Comparison of ENCODE assay signal across 23 cellular contexts in genomic region chr5:67576112-67576511, GRCh38.
DNase-seq lines count a peak whose midpoint lies in the region; ATAC-seq, FAIRE-seq and TF ChIP-seq lines count a peak whose summit lies in the region.
"Had no signal": no experiment of that assay in that cellular context is flagged by ENCODE, and none has a peak within 500 bp of the region (broad histone marks: within the 10 kb centered on the region; RNA-seq: fewer than 3 reads in every experiment).

No MANE protein-coding gene starts in this region.

- POLR2A ChIA-PET in HepG2 (lab: Yijun Ruan, JAX), result no interaction called here

- no peaks in the 10 kb centered on the region for H4K20me1 ChIP-seq in HepG2 (ENCODE audit: insufficient read depth, low read length)
- H4K20me1 ChIP-seq: BLaER1 treated with 17β-estradiol and CSF1 and Interleukin-3, amounts not matched to agents 10 nM and 100 nM had no signal

- TF ChIP-seq POLR2A in HepG2 (IDR thresholded peaks at IDR 0.05; ENCODE audit: insufficient read depth in 1 of 2, low read depth in 2 of 2, low read length in 2 of 2), result no peak

- TF ChIP-seq EP300 in HepG2 (IDR thresholded peaks at IDR 0.05; ENCODE audit: low read depth in 2 of 2, low read length in 2 of 2) (no peak), HepG2 (CRISPR knock-in tag; IDR thresholded peaks at IDR 0.05; ENCODE audit: borderline replicate concordance) (no peak)

- no peak overlapping the region for H3K4me3 ChIP-seq in liver (ENCODE audit: low read depth in 1 of 3, low read length in 3 of 3)
- H3K4me3 ChIP-seq in HepG2 (replicated peaks in 1 of 3; ENCODE audit: insufficient read depth in 1 of 3, low read depth in 2 of 3, low read length in 3 of 3), result no peak overlapping the region
- H3K4me3 ChIP-seq in epithelial cell of esophagus (ENCODE audit: low read length), result no peak overlapping the region
- H3K4me3 ChIP-seq: A549; BLaER1 treated with 17β-estradiol and CSF1 and Interleukin-3, amounts not matched to agents 10 nM and 100 nM had no signal

- no peak for FAIRE-seq in HepG2 (lab: Jason Lieb, UNC)
- FAIRE-seq: A549, GM12891, GM18507 had no signal

- TF ChIP-seq CTCF in liver (IDR thresholded peaks at IDR 0.05; ENCODE audit: low read depth, low read length, missing input control), result no peak
- no peak for TF ChIP-seq CTCF in HepG2 (CRISPR knock-in tag; IDR thresholded peaks at IDR 0.05)
- no peak for TF ChIP-seq CTCF in epithelial cell of esophagus (IDR thresholded peaks at IDR 0.05; ENCODE audit: insufficient read depth, low read depth, low read length, missing control alignments)
- TF ChIP-seq CTCF in omental fat pad (IDR thresholded peaks at IDR 0.05), result no peak

- H3K4me1 ChIP-seq in liver (ENCODE audit: control insufficient read depth in 4 of 4, insufficient read depth in 4 of 4, low read length in 3 of 4) (peaks cover 0 to 4% (median 3%) of the 10 kb centered on the region in 4 donors), HepG2 (ENCODE audit: insufficient read depth, low read length) (no peaks in the 10 kb centered on the region)
- H3K4me1 ChIP-seq: A549, BE2C had no signal

- H3K36me3 ChIP-seq in liver (ENCODE audit: control insufficient read depth in 4 of 4, insufficient read depth in 3 of 4, low read depth in 1 of 4, low read length in 3 of 4) (no peaks in the 10 kb centered on the region), HepG2 (replicated peaks in 1 of 2; ENCODE audit: control insufficient read depth in 1 of 2, insufficient read depth in 2 of 2, low read length in 2 of 2) (no peaks in the 10 kb centered on the region)
- H3K36me3 ChIP-seq: BE2C; BLaER1 treated with 17β-estradiol and CSF1 and Interleukin-3, amounts not matched to agents 10 nM and 100 nM had no signal

- ATAC-seq in HepG2, result no peak
- peak; percentile 70 for ATAC-seq in left lobe of liver
- no peak for ATAC-seq in omental fat pad (ENCODE audit: low FRiP score)
- no peak for ATAC-seq in GM19023 (IDR thresholded peaks at IDR 0.05; ENCODE audit: unreplicated experiment)
- ATAC-seq: A549 had no signal

- peak in 1 of 2 donors; percentile 16 for TF ChIP-seq RAD21 in liver (IDR thresholded peaks at IDR 0.05)
- no peak for TF ChIP-seq RAD21 in HepG2 (CRISPR knock-in tag; IDR thresholded peaks at IDR 0.05)

- WGBS in liver, result 66% methylated on average over 2 of the region's 2 CpGs
- WGBS in HepG2 (ENCODE audit: low lambda C conversion rate), result 11% methylated on average over 2 of the region's 2 CpGs

- H3K79me2 ChIP-seq in HepG2 (ENCODE audit: insufficient read depth, low read length), result no peaks in the 10 kb centered on the region

- H3K9ac ChIP-seq in liver (ENCODE audit: low read depth in 1 of 2, low read length in 2 of 2), result no peak overlapping the region
- no peak overlapping the region for H3K9ac ChIP-seq in HepG2 (ENCODE audit: insufficient read depth, low read depth, low read length)
- H3K9ac ChIP-seq: BLaER1 treated with 17β-estradiol and CSF1 and Interleukin-3, amounts not matched to agents 10 nM and 100 nM had no signal

- H3K27ac ChIP-seq in liver (ENCODE audit: low read depth in 1 of 2, low read length in 2 of 2), result no peak overlapping the region
- H3K27ac ChIP-seq in HepG2 (ENCODE audit: extremely low read length, insufficient read depth, low read length), result no peak overlapping the region
- H3K27ac ChIP-seq: A549; BLaER1 treated with 17β-estradiol and CSF1 and Interleukin-3, amounts not matched to agents 10 nM and 100 nM had no signal

- CTCF ChIA-PET in HepG2 (lab: Yijun Ruan, JAX; ENCODE audit: low intra/inter-chr PET ratio, low total read pairs), result no interaction called here

- no peak overlapping the region for H2AFZ ChIP-seq in HepG2 (ENCODE audit: low read length)

- intact Hi-C loops in HepG2 (cut with micrococcal nuclease; ENCODE audit: unreplicated experiment), result no loop called here

- H3K9me3 ChIP-seq in liver (ENCODE audit: control insufficient read depth in 4 of 4, low read length in 3 of 4), result peaks cover 0 to 2% (median 0%) of the 10 kb centered on the region in 4 donors
- H3K9me3 ChIP-seq in HepG2 (ENCODE audit: low read length), result no peaks in the 10 kb centered on the region
- H3K9me3 ChIP-seq: A549, BE2C had no signal

- H3K27me3 ChIP-seq in liver (ENCODE audit: control insufficient read depth in 4 of 4, insufficient read depth in 4 of 4, low read length in 3 of 4) (no peaks in the 10 kb centered on the region), HepG2 (ENCODE audit: control insufficient read depth in 1 of 2, insufficient read depth in 2 of 2, low read length in 2 of 2) (no peaks in the 10 kb centered on the region)
- H3K27me3 ChIP-seq: BE2C; BLaER1 treated with 17β-estradiol and CSF1 and Interleukin-3, amounts not matched to agents 10 nM and 100 nM had no signal

- DNase-seq in HepG2 (ENCODE audit: low spot score), result no peak
- peak; percentile 21 for DNase-seq in epithelial cell of esophagus (ENCODE audit: low read depth)
- DNase-seq in left lobe of liver (ENCODE audit: low spot score), result no peak
- peak; percentile 78 for DNase-seq in renal cortical epithelial cell (ENCODE audit: low read depth)
- DNase-seq in omental fat pad (ENCODE audit: low spot score), result no peak
- no peak for DNase-seq in DMS79 (lab: John Stamatoyannopoulos, UW)
- DNase-seq: 8988T; ACHN; AML-193; BE2C; CD4-positive, alpha-beta T cell; CD8-positive, alpha-beta memory T cell; DMS 273 treated with DMSO at 0.1 percent for 48 hours; GF-D8; GOT3; H7; HCEC 1CT had no signal

- no peak overlapping the region for H3K4me2 ChIP-seq in HepG2 (ENCODE audit: low read depth, low read length)
- H3K4me2 ChIP-seq: A549; BLaER1 treated with 17β-estradiol and CSF1 and Interleukin-3, amounts not matched to agents 10 nM and 100 nM had no signal

- no TSS peak for BruUV-seq in HepG2 (replicated peaks; lab: Mats Ljungman, UMichigan)

- in situ Hi-C loops in HepG2 (cut with HindIII; ENCODE audit: extremely low pct_ligation_motif_present, low pct_unique_long_range_greater_than_20kb), result no loop called here

TF ChIP-seq in liver, 16 proteins besides CTCF, POLR2A, EP300 and RAD21 (continues in another document):
- TF ChIP-seq NR2F2 (IDR thresholded peaks at IDR 0.05) (no peak), ZBTB33 (IDR thresholded peaks at IDR 0.05) (no peak), EGR1 (IDR thresholded peaks at IDR 0.05; ENCODE audit: low read depth in 2 of 2) (no peak)

TF ChIP-seq in HepG2, 621 proteins besides CTCF, POLR2A, EP300 and RAD21 (continues in another document):
- TF ChIP-seq SMARCE1 (IDR thresholded peaks at IDR 0.05; ENCODE audit: borderline replicate concordance) (no peak), ZNF354B (CRISPR knock-in tag; IDR thresholded peaks at IDR 0.05) (no peak), SYNCRIP (IDR thresholded peaks at IDR 0.05; ENCODE audit: insufficient read depth, low read depth, low read length) (no peak), ATRX (CRISPR knock-in tag; IDR thresholded peaks at IDR 0.05; ENCODE audit: borderline replicate concordance) (no peak), SETDB1 (CRISPR knock-in tag; IDR thresholded peaks at IDR 0.05; ENCODE audit: borderline replicate concordance) (no peak), ZMAT5 (CRISPR knock-in tag; IDR thresholded peaks at IDR 0.05; ENCODE audit: borderline replicate concordance, low read depth) (no peak), MLX (CRISPR knock-in tag; IDR thresholded peaks at IDR 0.05) (no peak), ZBTB49 (CRISPR knock-in tag; IDR thresholded peaks at IDR 0.05; ENCODE audit: borderline replicate concordance) (no peak), ZNF777 (CRISPR knock-in tag; IDR thresholded peaks at IDR 0.05) (no peak), GATAD2A (CRISPR knock-in tag; IDR thresholded peaks at IDR 0.05) (no peak), HNF4A (CRISPR knock-in tag; IDR thresholded peaks at IDR 0.05) (no peak), ZNF24 (IDR thresholded peaks at IDR 0.05) (no peak)

Comparison
In these comparisons a context has a peak if more than half of its experiments do, and no peak if none do; other contexts are left out.
1. DNase-seq: peak in epithelial cell of esophagus (single experiment) and renal cortical epithelial cell (single experiment); none in HepG2 (single experiment), left lobe of liver (single experiment), omental fat pad (single experiment) and DMS79 (single experiment).